1 cellular context compared by ENCODE assay signal in genomic region chr11:126303623-126304456, GRCh38.
TF ChIP-seq lines count a peak whose summit lies in the region.

A gene with protein sequence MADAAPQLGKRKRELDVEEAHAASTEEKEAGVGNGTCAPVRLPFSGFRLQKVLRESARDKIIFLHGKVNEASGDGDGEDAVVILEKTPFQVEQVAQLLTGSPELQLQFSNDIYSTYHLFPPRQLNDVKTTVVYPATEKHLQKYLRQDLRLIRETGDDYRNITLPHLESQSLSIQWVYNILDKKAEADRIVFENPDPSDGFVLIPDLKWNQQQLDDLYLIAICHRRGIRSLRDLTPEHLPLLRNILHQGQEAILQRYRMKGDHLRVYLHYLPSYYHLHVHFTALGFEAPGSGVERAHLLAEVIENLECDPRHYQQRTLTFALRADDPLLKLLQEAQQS (plus strand): TSS chr11:126304060. CDS start chr11:126304081, 21 bp downstream.

TF ChIP-seq in GM12878, 131 proteins besides CTCF, POLR2A, EP300 and RAD21 (continued from another document and continues in another):
- no peak for TF ChIP-seq ZBTB11 (CRISPR knock-in tag; IDR thresholded peaks at IDR 0.05)
- TF ChIP-seq SP1 (IDR thresholded peaks at IDR 0.05; ENCODE audit: low read depth, low read length): peak; percentile 16
- TF ChIP-seq BHLHE40 (IDR thresholded peaks at IDR 0.05; ENCODE audit: borderline replicate concordance in 1 of 2, low read depth in 2 of 2, low read length in 1 of 2): peak; percentile 46 to 73; a peak in 3 of 4 replicates
- no peak for TF ChIP-seq SUPT20H (IDR thresholded peaks at IDR 0.05; ENCODE audit: borderline replicate concordance, control insufficient read depth, low read depth, low read length)
- TF ChIP-seq NFYA (IDR thresholded peaks at IDR 0.05; ENCODE audit: borderline replicate concordance, low read depth, low read length): no peak
- no peak for TF ChIP-seq SMAD1 (IDR thresholded peaks at IDR 0.05; ENCODE audit: low read depth, partially characterized antibody)
- TF ChIP-seq SKIL (IDR thresholded peaks at IDR 0.05; ENCODE audit: low read depth, poor library complexity, severe bottlenecking): no peak
- TF ChIP-seq GATAD2B (conservative IDR thresholded peaks at IDR 0.05; ENCODE audit: low read depth): peak; percentile 92; the same call in 1 of the 2 replicates
- TF ChIP-seq MYC (IDR thresholded peaks at IDR 0.05; ENCODE audit: insufficient read depth, insufficient read length, insufficient replicate concordance, low read length, severe bottlenecking): no peak
- no peak for TF ChIP-seq ELK1 (IDR thresholded peaks at IDR 0.05; ENCODE audit: low read depth, low read length)
- no peak for TF ChIP-seq CEBPB (IDR thresholded peaks at IDR 0.05; ENCODE audit: borderline replicate concordance in 1 of 2, low read depth in 2 of 2, low read length in 2 of 2)
- TF ChIP-seq RB1 (IDR thresholded peaks at IDR 0.05; ENCODE audit: borderline replicate concordance): peak; percentile 77; the same call in 1 of the 2 replicates
- no peak; the same call in 1 of the 2 replicates for TF ChIP-seq CBFB (IDR thresholded peaks at IDR 0.05; ENCODE audit: low read depth)
- no peak for TF ChIP-seq ZZZ3 (IDR thresholded peaks at IDR 0.05; ENCODE audit: control insufficient read depth, insufficient read length, low read depth)
- no peak; the same call in 2 of the 3 replicates for TF ChIP-seq POU2F2 (IDR thresholded peaks at IDR 0.05; ENCODE audit: borderline replicate concordance, low read depth, low read length)
- TF ChIP-seq PAX5 (IDR thresholded peaks at IDR 0.05; ENCODE audit: borderline replicate concordance, low read depth, low read length): no peak
- no peak for TF ChIP-seq MTA3 (IDR thresholded peaks at IDR 0.05; ENCODE audit: borderline replicate concordance, low read length)
- TF ChIP-seq ESRRA (IDR thresholded peaks at IDR 0.05; ENCODE audit: low read length): 0 out of 2 replicates have a peak, but pooled peaks have one; percentile 73
- no peak for TF ChIP-seq STAT3 (IDR thresholded peaks at IDR 0.05; ENCODE audit: low read depth, low read length)
- no peak for TF ChIP-seq FOXK2 (IDR thresholded peaks at IDR 0.05)
- peak; percentile 59; the same call in 1 of the 2 replicates for TF ChIP-seq SPI1 (IDR thresholded peaks at IDR 0.05; ENCODE audit: borderline replicate concordance, insufficient read depth, low read depth, low read length)
- no peak for TF ChIP-seq SMARCA5 (IDR thresholded peaks at IDR 0.05)
- peak; percentile 78; the same call in 1 of the 2 replicates for TF ChIP-seq EED (IDR thresholded peaks at IDR 0.05; ENCODE audit: low read depth)
- peak; percentile 88; the same call in 1 of the 2 replicates for TF ChIP-seq TAF1 (IDR thresholded peaks at IDR 0.05; ENCODE audit: borderline replicate concordance, low read depth, low read length)
- TF ChIP-seq PML (IDR thresholded peaks at IDR 0.05; ENCODE audit: low read length): peak; percentile 92
- TF ChIP-seq ZSCAN29 (IDR thresholded peaks at IDR 0.05): no peak
- no peak for TF ChIP-seq JUND (IDR thresholded peaks at IDR 0.05; ENCODE audit: low read depth, low read length)
- TF ChIP-seq SIX5 (IDR thresholded peaks at IDR 0.05; ENCODE audit: low read depth, low read length, severe bottlenecking): no peak
- TF ChIP-seq, protein P1, sequence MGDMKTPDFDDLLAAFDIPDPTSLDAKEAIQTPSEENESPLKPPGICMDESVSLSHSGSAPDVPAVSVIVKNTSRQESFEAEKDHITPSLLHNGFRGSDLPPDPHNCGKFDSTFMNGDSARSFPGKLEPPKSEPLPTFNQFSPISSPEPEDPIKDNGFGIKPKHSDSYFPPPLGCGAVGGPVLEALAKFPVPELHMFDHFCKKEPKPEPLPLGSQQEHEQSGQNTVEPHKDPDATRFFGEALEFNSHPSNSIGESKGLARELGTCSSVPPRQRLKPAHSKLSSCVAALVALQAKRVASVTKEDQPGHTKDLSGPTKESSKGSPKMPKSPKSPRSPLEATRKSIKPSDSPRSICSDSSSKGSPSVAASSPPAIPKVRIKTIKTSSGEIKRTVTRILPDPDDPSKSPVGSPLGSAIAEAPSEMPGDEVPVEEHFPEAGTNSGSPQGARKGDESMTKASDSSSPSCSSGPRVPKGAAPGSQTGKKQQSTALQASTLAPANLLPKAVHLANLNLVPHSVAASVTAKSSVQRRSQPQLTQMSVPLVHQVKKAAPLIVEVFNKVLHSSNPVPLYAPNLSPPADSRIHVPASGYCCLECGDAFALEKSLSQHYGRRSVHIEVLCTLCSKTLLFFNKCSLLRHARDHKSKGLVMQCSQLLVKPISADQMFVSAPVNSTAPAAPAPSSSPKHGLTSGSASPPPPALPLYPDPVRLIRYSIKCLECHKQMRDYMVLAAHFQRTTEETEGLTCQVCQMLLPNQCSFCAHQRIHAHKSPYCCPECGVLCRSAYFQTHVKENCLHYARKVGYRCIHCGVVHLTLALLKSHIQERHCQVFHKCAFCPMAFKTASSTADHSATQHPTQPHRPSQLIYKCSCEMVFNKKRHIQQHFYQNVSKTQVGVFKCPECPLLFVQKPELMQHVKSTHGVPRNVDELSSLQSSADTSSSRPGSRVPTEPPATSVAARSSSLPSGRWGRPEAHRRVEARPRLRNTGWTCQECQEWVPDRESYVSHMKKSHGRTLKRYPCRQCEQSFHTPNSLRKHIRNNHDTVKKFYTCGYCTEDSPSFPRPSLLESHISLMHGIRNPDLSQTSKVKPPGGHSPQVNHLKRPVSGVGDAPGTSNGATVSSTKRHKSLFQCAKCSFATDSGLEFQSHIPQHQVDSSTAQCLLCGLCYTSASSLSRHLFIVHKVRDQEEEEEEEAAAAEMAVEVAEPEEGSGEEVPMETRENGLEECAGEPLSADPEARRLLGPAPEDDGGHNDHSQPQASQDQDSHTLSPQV (IDR thresholded peaks at IDR 0.05): no peak
- no peak for TF ChIP-seq ZBTB4 (CRISPR knock-in tag; IDR thresholded peaks at IDR 0.05)
- no peak for TF ChIP-seq SIN3A (IDR thresholded peaks at IDR 0.05; ENCODE audit: low read depth, low read length)
- TF ChIP-seq, protein P2, sequence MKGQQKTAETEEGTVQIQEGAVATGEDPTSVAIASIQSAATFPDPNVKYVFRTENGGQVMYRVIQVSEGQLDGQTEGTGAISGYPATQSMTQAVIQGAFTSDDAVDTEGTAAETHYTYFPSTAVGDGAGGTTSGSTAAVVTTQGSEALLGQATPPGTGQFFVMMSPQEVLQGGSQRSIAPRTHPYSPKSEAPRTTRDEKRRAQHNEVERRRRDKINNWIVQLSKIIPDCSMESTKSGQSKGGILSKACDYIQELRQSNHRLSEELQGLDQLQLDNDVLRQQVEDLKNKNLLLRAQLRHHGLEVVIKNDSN (IDR thresholded peaks at IDR 0.05; ENCODE audit: borderline replicate concordance, extremely low read length, insufficient read depth, low read depth, low read length): no peak
- TF ChIP-seq ZBTB40 (IDR thresholded peaks at IDR 0.05; ENCODE audit: borderline replicate concordance): no peak; the same call in 1 of the 2 replicates
